26 cellular contexts compared by ENCODE assay signal in genomic region chr1:92504751-92505692, GRCh38. TPM values are rescaled to one million over a fixed set of nuclear protein-coding genes. Genes with fewer than 3 reads are reported as not detected.
A peak's percentile ranks its signal among the peaks of the same experiment; 100 is the strongest.
DNase-seq lines count a peak whose midpoint lies in the region; FAIRE-seq and TF ChIP-seq lines count a peak whose summit lies in the region.
"Had no signal": no experiment of that assay in that cellular context is flagged by ENCODE, and none has a peak within 500 bp of the region (broad histone marks: within the 10 kb centered on the region; RNA-seq: fewer than 3 reads in every experiment).

No MANE protein-coding gene starts in this region.

- CTCF ChIA-PET in activated CD4-positive, alpha-beta memory T cell treated with anti-CD3 and anti-CD28 coated beads for 36 hours (lab: Charles Lee), result no interaction called here
- CTCF ChIA-PET in activated CD4-positive, alpha-beta memory T cell treated with anti-CD3 and anti-CD28 coated beads, Interleukin-2, amount 10 ng/mL, durations not matched to agents 7 days and 5 days (lab: Charles Lee), result interaction anchor here (0.6 kb wide), 1 partner anchor 191 kb away, joined by 3 read pairs; no protein-coding TSS in a partner anchor

- H3K27ac ChIP-seq in astrocyte (ENCODE audit: low read depth, low read length) (no peak overlapping the region), vagina (no peak overlapping the region)
- H3K27ac ChIP-seq: brain microvascular endothelial cell, epithelial cell of prostate, foreskin keratinocyte, tibial artery had no signal

- no peak for DNase-seq in activated CD4-positive, alpha-beta memory T cell treated with anti-CD3 and anti-CD28 coated beads for 36 hours
- DNase-seq in activated CD4-positive, alpha-beta memory T cell treated with anti-CD3 and anti-CD28 coated beads, Interleukin-2, amount 10 ng/mL, durations not matched to agents 7 days and 5 days, result no peak
- no peak for DNase-seq in Jurkat, Clone E6-1 (ENCODE audit: low read depth, low spot score)
- DNase-seq in astrocyte (ENCODE audit: low read depth), result no peak
- DNase-seq in DMS114 treated with DMSO at 0.1 percent for 48 hours (lab: John Stamatoyannopoulos, UW; ENCODE audit: unreplicated experiment), result no peak
- no peak for DNase-seq in cerebellar nuclear complex (lab: John Stamatoyannopoulos, UW)
- DNase-seq in vagina (ENCODE audit: extremely low spot score in 2 of 2), result no peak
- DNase-seq: activated B cell treated with CpG ODN at 0.5 μM for 24 hours; activated naive CD4-positive, alpha-beta T cell treated with anti-CD3 and anti-CD28 coated beads, Interleukin-2, amount 10 ng/mL, durations not matched to agents 7 days and 5 days; brain microvascular endothelial cell; CD4-positive, alpha-beta T cell; dermis blood vessel endothelial cell; DMS79; foreskin keratinocyte; HCEC 1CT; KBM-7; mucosa of descending colon; NCI-H1105 treated with DMSO at 0.1 percent for 48 hours; NCI-H2107; NCI-H524 treated with DMSO at 0.1 percent for 48 hours; SIG-M5; tibial artery had no signal

- intact Hi-C loops in activated CD4-positive, alpha-beta memory T cell treated with anti-CD3 and anti-CD28 coated beads for 36 hours (cut with micrococcal nuclease), result no loop called here
- intact Hi-C loops in vagina (cut with DNase I), result no loop called here

- peak overlapping the region; percentile 7 for H3K27ac Mint-ChIP-seq in activated CD4-positive, alpha-beta memory T cell treated with anti-CD3 and anti-CD28 coated beads for 36 hours
- no peak overlapping the region for H3K27ac Mint-ChIP-seq in activated CD4-positive, alpha-beta memory T cell treated with anti-CD3 and anti-CD28 coated beads, Interleukin-2, amount 10 ng/mL, durations not matched to agents 7 days and 5 days
- peak overlapping the region; percentile 28 for H3K27ac Mint-ChIP-seq in astrocyte (ENCODE audit: unreplicated experiment)
- peak overlapping the region; percentile 53 for H3K27ac Mint-ChIP-seq in stimulated activated naive CD8-positive, alpha-beta T cell treated with anti-CD3 and anti-CD28 coated beads, Interleukin-15, Interleukin-2, amounts not matched to agents 100 ng/mL and 50 ng/mL, for 24 hours
- H3K27ac Mint-ChIP-seq: activated B cell treated with CpG ODN at 0.5 μM for 24 hours; activated naive CD4-positive, alpha-beta T cell treated with anti-CD3 and anti-CD28 coated beads, Interleukin-2, amount 10 ng/mL, durations not matched to agents 7 days and 5 days; CD4-positive, alpha-beta T cell had no signal

- no peak overlapping the region for H2AFZ ChIP-seq in astrocyte (ENCODE audit: low read depth, low read length)

- POLR2A ChIA-PET in activated CD4-positive, alpha-beta memory T cell treated with anti-CD3 and anti-CD28 coated beads for 36 hours (lab: Charles Lee), result interaction anchor here (0.6 to 2.7 kb wide), 2 partner anchors 19 to 51 kb away, joined by 3 to 11 read pairs; partner anchors contain the start of gene GFI1
- POLR2A ChIA-PET in activated CD4-positive, alpha-beta memory T cell treated with anti-CD3 and anti-CD28 coated beads, Interleukin-2, amount 10 ng/mL, durations not matched to agents 7 days and 5 days (lab: Charles Lee), result no interaction called here

- peaks cover 13% of the 10 kb centered on the region for H3K36me3 Mint-ChIP-seq in activated CD4-positive, alpha-beta memory T cell treated with anti-CD3 and anti-CD28 coated beads for 36 hours
- no peaks in the 10 kb centered on the region for H3K36me3 Mint-ChIP-seq in activated CD4-positive, alpha-beta memory T cell treated with anti-CD3 and anti-CD28 coated beads, Interleukin-2, amount 10 ng/mL, durations not matched to agents 7 days and 5 days (ENCODE audit: low read depth)
- H3K36me3 Mint-ChIP-seq in astrocyte (ENCODE audit: low read depth, unreplicated experiment), result peaks cover 3% of the 10 kb centered on the region
- peaks cover 13% of the 10 kb centered on the region for H3K36me3 Mint-ChIP-seq in stimulated activated naive CD8-positive, alpha-beta T cell treated with anti-CD3 and anti-CD28 coated beads, Interleukin-15, Interleukin-2, amounts not matched to agents 100 ng/mL and 50 ng/mL, for 24 hours (ENCODE audit: low read depth)
- H3K36me3 Mint-ChIP-seq: activated naive CD4-positive, alpha-beta T cell treated with anti-CD3 and anti-CD28 coated beads, Interleukin-2, amount 10 ng/mL, durations not matched to agents 7 days and 5 days had no signal

- H3K4me1 Mint-ChIP-seq in activated CD4-positive, alpha-beta memory T cell treated with anti-CD3 and anti-CD28 coated beads for 36 hours (ENCODE audit: low read depth), result peaks cover 37% of the 10 kb centered on the region
- peaks cover 35% of the 10 kb centered on the region for H3K4me1 Mint-ChIP-seq in activated CD4-positive, alpha-beta memory T cell treated with anti-CD3 and anti-CD28 coated beads, Interleukin-2, amount 10 ng/mL, durations not matched to agents 7 days and 5 days
- H3K4me1 Mint-ChIP-seq in astrocyte (ENCODE audit: low read depth, unreplicated experiment), result peaks cover 8% of the 10 kb centered on the region
- peaks cover 51% of the 10 kb centered on the region for H3K4me1 Mint-ChIP-seq in stimulated activated naive CD8-positive, alpha-beta T cell treated with anti-CD3 and anti-CD28 coated beads, Interleukin-15, Interleukin-2, amounts not matched to agents 100 ng/mL and 50 ng/mL, for 24 hours (ENCODE audit: low read depth)

- no peaks in the 10 kb centered on the region for H4K20me1 ChIP-seq in astrocyte (ENCODE audit: insufficient read depth, low read length)

- no peak overlapping the region for H3K4me2 ChIP-seq in astrocyte (ENCODE audit: low read length)

- H3K36me3 ChIP-seq in astrocyte (ENCODE audit: insufficient read depth, low read length) (no peaks in the 10 kb centered on the region), vagina (no peaks in the 10 kb centered on the region)
- H3K36me3 ChIP-seq: brain microvascular endothelial cell had no signal

- H3K27me3 Mint-ChIP-seq in activated CD4-positive, alpha-beta memory T cell treated with anti-CD3 and anti-CD28 coated beads for 36 hours, result no peaks in the 10 kb centered on the region
- H3K27me3 Mint-ChIP-seq in activated CD4-positive, alpha-beta memory T cell treated with anti-CD3 and anti-CD28 coated beads, Interleukin-2, amount 10 ng/mL, durations not matched to agents 7 days and 5 days, result no peaks in the 10 kb centered on the region
- no peaks in the 10 kb centered on the region for H3K27me3 Mint-ChIP-seq in astrocyte (ENCODE audit: low read depth, unreplicated experiment)
- no peaks in the 10 kb centered on the region for H3K27me3 Mint-ChIP-seq in stimulated activated naive CD8-positive, alpha-beta T cell treated with anti-CD3 and anti-CD28 coated beads, Interleukin-15, Interleukin-2, amounts not matched to agents 100 ng/mL and 50 ng/mL, for 24 hours
- H3K27me3 Mint-ChIP-seq: activated B cell treated with CpG ODN at 0.5 μM for 24 hours; activated naive CD4-positive, alpha-beta T cell treated with anti-CD3 and anti-CD28 coated beads, Interleukin-2, amount 10 ng/mL, durations not matched to agents 7 days and 5 days; CD4-positive, alpha-beta T cell had no signal

- FAIRE-seq in astrocyte (lab: Jason Lieb, UNC), result no peak
- FAIRE-seq: GM18507 had no signal

- H3K79me2 ChIP-seq in astrocyte (ENCODE audit: insufficient read depth, low read length), result no peaks in the 10 kb centered on the region

- H3K4me1 ChIP-seq in astrocyte (ENCODE audit: insufficient read depth, low read length) (no peaks in the 10 kb centered on the region), vagina (no peaks in the 10 kb centered on the region)
- H3K4me1 ChIP-seq: foreskin keratinocyte, tibial artery had no signal

- no peak overlapping the region for H3K4me3 Mint-ChIP-seq in activated CD4-positive, alpha-beta memory T cell treated with anti-CD3 and anti-CD28 coated beads for 36 hours
- no peak overlapping the region for H3K4me3 Mint-ChIP-seq in activated CD4-positive, alpha-beta memory T cell treated with anti-CD3 and anti-CD28 coated beads, Interleukin-2, amount 10 ng/mL, durations not matched to agents 7 days and 5 days
- H3K4me3 Mint-ChIP-seq in astrocyte (ENCODE audit: unreplicated experiment), result no peak overlapping the region
- H3K4me3 Mint-ChIP-seq in stimulated activated naive CD8-positive, alpha-beta T cell treated with anti-CD3 and anti-CD28 coated beads, Interleukin-15, Interleukin-2, amounts not matched to agents 100 ng/mL and 50 ng/mL, for 24 hours, result no peak overlapping the region
- H3K4me3 Mint-ChIP-seq: activated B cell treated with CpG ODN at 0.5 μM for 24 hours; activated naive CD4-positive, alpha-beta T cell treated with anti-CD3 and anti-CD28 coated beads, Interleukin-2, amount 10 ng/mL, durations not matched to agents 7 days and 5 days; CD4-positive, alpha-beta T cell; T-helper 1 cell treated with Interleukin-12 subunit alpha and Interleukin-12 subunit beta and Interleukin-4 antibody, amounts not matched to agents 30 μg/mL and 1 μg/mL, for 36 hours had no signal

- H3K9ac ChIP-seq in astrocyte (ENCODE audit: low read length), result no peak overlapping the region

- no peaks in the 10 kb centered on the region for H3K9me3 ChIP-seq in astrocyte (ENCODE audit: insufficient read depth, low read depth, low read length)
- H3K9me3 ChIP-seq in vagina, result no peaks in the 10 kb centered on the region
- H3K9me3 ChIP-seq: mucosa of descending colon, tibial artery had no signal

- H3K4me3 ChIP-seq in Jurkat, Clone E6-1 (ENCODE audit: low read length), result peak overlapping the region; percentile 32
- H3K4me3 ChIP-seq in astrocyte (ENCODE audit: insufficient read depth, low read depth, low read length) (no peak overlapping the region), vagina (no peak overlapping the region)
- H3K4me3 ChIP-seq: mucosa of descending colon, tibial artery had no signal

- no peaks in the 10 kb centered on the region for H3K9me3 Mint-ChIP-seq in activated CD4-positive, alpha-beta memory T cell treated with anti-CD3 and anti-CD28 coated beads for 36 hours
- H3K9me3 Mint-ChIP-seq in activated CD4-positive, alpha-beta memory T cell treated with anti-CD3 and anti-CD28 coated beads, Interleukin-2, amount 10 ng/mL, durations not matched to agents 7 days and 5 days, result no peaks in the 10 kb centered on the region
- no peaks in the 10 kb centered on the region for H3K9me3 Mint-ChIP-seq in astrocyte (ENCODE audit: unreplicated experiment)
- no peaks in the 10 kb centered on the region for H3K9me3 Mint-ChIP-seq in stimulated activated naive CD8-positive, alpha-beta T cell treated with anti-CD3 and anti-CD28 coated beads, Interleukin-15, Interleukin-2, amounts not matched to agents 100 ng/mL and 50 ng/mL, for 24 hours
- H3K9me3 Mint-ChIP-seq: activated B cell treated with CpG ODN at 0.5 μM for 24 hours; activated naive CD4-positive, alpha-beta T cell treated with anti-CD3 and anti-CD28 coated beads, Interleukin-2, amount 10 ng/mL, durations not matched to agents 7 days and 5 days; CD4-positive, alpha-beta T cell; T-helper 1 cell treated with Interleukin-12 subunit alpha and Interleukin-12 subunit beta and Interleukin-4 antibody, amounts not matched to agents 30 μg/mL and 1 μg/mL, for 36 hours had no signal

- no peaks in the 10 kb centered on the region for H3K27me3 ChIP-seq in astrocyte (ENCODE audit: insufficient read depth, low read length)
- no peaks in the 10 kb centered on the region for H3K27me3 ChIP-seq in vagina
- H3K27me3 ChIP-seq: brain microvascular endothelial cell, foreskin keratinocyte, tibial artery had no signal

- no peak for TF ChIP-seq POLR2A in vagina (IDR thresholded peaks at IDR 0.05)

- no peak for TF ChIP-seq CTCF in astrocyte (IDR thresholded peaks at IDR 0.05; ENCODE audit: insufficient read depth, low read depth, low read length)
- TF ChIP-seq CTCF in vagina (IDR thresholded peaks at IDR 0.05), result no peak

RNA-seq across cellular contexts. Expression of gene GFI1, which starts 18.3 kb away (rescaled TPM):
- 10 to 100 TPM; 53.3 to 55.3 TPM for total RNA-seq in activated CD4-positive, alpha-beta memory T cell treated with anti-CD3 and anti-CD28 coated beads for 36 hours
- 10 to 100 TPM; 76.9 to 80.8 TPM for total RNA-seq in activated CD4-positive, alpha-beta memory T cell treated with anti-CD3 and anti-CD28 coated beads, Interleukin-2, amount 10 ng/mL, durations not matched to agents 7 days and 5 days
- 16.7 TPM for polyA plus RNA-seq in Jurkat, Clone E6-1 (2012; ENCODE audit: insufficient read depth, insufficient read length)
- 0.48 and 0.89 TPM in 2 replicates for total RNA-seq in astrocyte
- 3.9 TPM for total RNA-seq in vagina

Comparison
In these comparisons a context has a peak if more than half of its experiments do, and no peak if none do; other contexts are left out.
1. RNA of gene GFI1, which starts 18.3 kb away (total RNA-seq): 76.9 to 80.8 TPM in activated CD4-positive, alpha-beta memory T cell treated with anti-CD3 and anti-CD28 coated beads, Interleukin-2, amount 10 ng/mL, durations not matched to agents 7 days and 5 days and 53.3 to 55.3 TPM in activated CD4-positive, alpha-beta memory T cell treated with anti-CD3 and anti-CD28 coated beads for 36 hours; 3.9 TPM in vagina (single experiment) and 0.48 to 0.89 TPM in astrocyte; every median in the first group is over 10 times any median in the second.